ENCODE assay signal across 8 cellular contexts in the genomic region with DNA sequence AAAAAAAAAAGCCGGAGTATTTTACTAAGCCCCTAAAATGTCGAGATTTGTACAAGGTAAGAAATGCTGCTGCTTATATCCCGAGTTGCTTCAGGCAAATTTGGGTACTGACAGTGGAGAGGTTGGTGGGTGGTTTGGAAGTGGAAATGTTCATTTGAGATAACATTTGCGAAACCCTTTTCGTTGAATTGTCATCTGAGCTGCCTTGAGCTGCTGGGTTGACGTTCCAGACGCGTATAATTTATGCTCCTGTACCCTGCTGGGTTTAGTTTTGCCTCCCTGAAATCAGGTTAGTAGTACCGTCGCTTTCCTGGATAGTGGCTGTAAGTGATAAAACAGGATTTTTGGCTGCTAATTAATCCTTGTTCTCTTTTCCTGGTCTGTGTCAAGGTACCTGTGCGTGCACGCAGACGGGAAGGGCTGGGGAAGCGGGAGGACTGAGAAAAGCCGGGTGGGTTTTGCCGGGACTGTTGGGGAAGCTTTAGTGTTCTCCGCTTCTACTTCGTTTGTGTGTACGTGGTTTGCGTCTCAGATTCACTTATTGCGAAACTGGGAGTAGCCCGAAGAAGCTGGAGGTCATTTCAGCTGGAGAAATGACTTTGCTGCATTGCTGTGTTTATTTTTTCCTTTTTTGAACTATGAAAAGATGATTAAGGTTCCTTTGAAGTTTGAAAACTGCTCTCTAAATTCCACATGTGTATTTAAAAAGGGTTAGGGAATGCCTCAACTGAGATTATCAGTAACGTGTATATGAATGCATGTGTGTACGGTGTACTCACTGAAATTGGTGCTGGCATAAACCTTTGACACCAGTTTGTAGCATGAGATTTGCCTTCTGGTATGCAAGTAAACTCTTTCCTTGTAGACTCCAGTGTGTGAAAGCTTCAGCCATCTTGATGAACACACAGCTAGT. TPM values are rescaled to one million over a fixed set of nuclear protein-coding genes. Genes with fewer than 3 reads are reported as not detected.
DNase-seq lines count a peak whose midpoint lies in the region; ATAC-seq and TF ChIP-seq lines count a peak whose summit lies in the region.

No MANE protein-coding gene starts in this region.

- ATAC-seq in GM18511 (IDR thresholded peaks at IDR 0.05; ENCODE audit: unreplicated experiment) (no peak), GM21825 (IDR thresholded peaks at IDR 0.05; ENCODE audit: unreplicated experiment) (no peak)

- peaks cover 43% of the 10 kb centered on the region for H3K4me1 ChIP-seq in suprapubic skin

- no peaks in the 10 kb centered on the region for H3K27me3 ChIP-seq in HL-60 (ENCODE audit: insufficient read depth, poor library complexity, severe bottlenecking)
- H3K27me3 ChIP-seq in suprapubic skin = no peaks in the 10 kb centered on the region

- no peaks in the 10 kb centered on the region for H3K36me3 ChIP-seq in suprapubic skin

- no peak for TF ChIP-seq POLR2A in lower leg skin (IDR thresholded peaks at IDR 0.05)
- TF ChIP-seq POLR2A in suprapubic skin (IDR thresholded peaks at IDR 0.05) = no peak

- TF ChIP-seq CTCF in HL-60 (IDR thresholded peaks at IDR 0.05; ENCODE audit: insufficient read depth, low read length) (no peak), lower leg skin (IDR thresholded peaks at IDR 0.05) (no peak), suprapubic skin (IDR thresholded peaks at IDR 0.05) (no peak)

- 2 to 4% methylated on average over 24 of the region's 24 CpGs for WGBS in lower leg skin, 2 donors
- 3% methylated on average over 24 of the region's 24 CpGs for WGBS in suprapubic skin

- TF ChIP-seq EP300 in suprapubic skin (IDR thresholded peaks at IDR 0.05) = no peak

- peak overlapping the region; percentile 76 for H3K4me3 ChIP-seq in HL-60 (replicated peaks; ENCODE audit: insufficient read depth, low read length)
- peak overlapping the region; percentile 96 for H3K4me3 ChIP-seq in lower leg skin (ENCODE audit: low read depth, poor library complexity, severe bottlenecking)
- H3K4me3 ChIP-seq in suprapubic skin = peak overlapping the region; percentile 86

- peak in 8 of 14 donors; percentile 13 to 62 (median 36) for DNase-seq in C1 segment of cervical spinal cord (lab: John Stamatoyannopoulos, UW)
- DNase-seq in HL-60 (ENCODE audit: low read depth in 1 of 2, low spot score in 1 of 2) = peak; percentile 51 to 59
- peak; percentile 70 for DNase-seq in RPMI7951 (ENCODE audit: low read depth)
- peak; percentile 82 for DNase-seq in dedifferentiated amniotic fluid mesenchymal stem cell (ENCODE audit: extremely low spot score)
- peak in 1 of 2 donors; percentile 66 for DNase-seq in lower leg skin (ENCODE audit: low spot score in 2 of 2)
- DNase-seq in suprapubic skin (ENCODE audit: low spot score in 2 of 2) = peak in 1 of 2 donors; percentile 74

- no peaks in the 10 kb centered on the region for H3K9me3 ChIP-seq in suprapubic skin

- intact Hi-C loops in lower leg skin (cut with DNase I; ENCODE audit: low total_unique reads) = no loop called here

- H3K27ac ChIP-seq in HL-60 (replicated peaks) (peak overlapping the region; percentile 99), suprapubic skin (peak overlapping the region; percentile 99)

RNA-seq across cellular contexts. Expression of gene UGP2, which starts 0.7 kb away (rescaled TPM):
- total RNA-seq in RPMI7951 (2014; rRNA removed; shearing (Covaris generic)) = 243 and 267 TPM in 2 replicates
- 100 to 1,000 TPM in 1 of 4 donors, 10 to 100 TPM in 3; 61.1 to 153 (median 92.7) TPM for total RNA-seq in lower leg skin
- total RNA-seq in suprapubic skin = 10 to 100 TPM; 60.1 to 84.9 (median 65.2) TPM
